21 cellular contexts compared by ENCODE assay signal in genomic region chr6:43493833-43494232, GRCh38. TPM values are rescaled to one million over a fixed set of nuclear protein-coding genes. Genes with fewer than 3 reads are reported as not detected.
DNase-seq lines count a peak whose midpoint lies in the region; ATAC-seq and TF ChIP-seq lines count a peak whose summit lies in the region.
"Had no signal": no experiment of that assay in that cellular context is flagged by ENCODE, and none has a peak within 500 bp of the region (broad histone marks: within the 10 kb centered on the region; RNA-seq: fewer than 3 reads in every experiment).

No MANE protein-coding gene starts in this region.

- no peaks in the 10 kb centered on the region for H3K27me3 Mint-ChIP-seq in CD4-positive, CD25-positive, alpha-beta regulatory T cell
- no peaks in the 10 kb centered on the region; the same call in none of the 2 replicates for H3K27me3 Mint-ChIP-seq in HFFc6 (ENCODE audit: insufficient read depth)
- no peaks in the 10 kb centered on the region for H3K27me3 Mint-ChIP-seq in effector memory CD8-positive, alpha-beta T cell
- H3K27me3 Mint-ChIP-seq: stimulated activated naive CD8-positive, alpha-beta T cell treated with anti-CD3 and anti-CD28 coated beads, Interleukin-15, amount 100 ng/mL, for 72 hours had no signal

- H3K27ac Mint-ChIP-seq in CD4-positive, CD25-positive, alpha-beta regulatory T cell, result peak overlapping the region; percentile 60 to 70 (median 61)
- peak overlapping the region; percentile 45; the same call in 1 of the 2 replicates for H3K27ac Mint-ChIP-seq in HFFc6
- H3K27ac Mint-ChIP-seq in effector memory CD8-positive, alpha-beta T cell, result peak overlapping the region; percentile 94 to 96
- H3K27ac Mint-ChIP-seq: stimulated activated naive CD8-positive, alpha-beta T cell treated with anti-CD3 and anti-CD28 coated beads, Interleukin-15, amount 100 ng/mL, for 72 hours had no signal

- DNase-seq in CD4-positive, CD25-positive, alpha-beta regulatory T cell, result no peak
- no peak for DNase-seq in HFFc6
- no peak for DNase-seq in effector memory CD8-positive, alpha-beta T cell
- DNase-seq in medulla oblongata (ENCODE audit: extremely low spot score), result peak; percentile 62
- no peak for DNase-seq in effector memory CD4-positive, alpha-beta T cell
- DNase-seq in AG20443 (ENCODE audit: low spot score), result no peak
- DNase-seq: activated effector memory CD4-positive, alpha-beta T cell treated with anti-CD3 and anti-CD28 coated beads, Interleukin-2, amount 50 U/mL, for 16 hours; Calu3; EL; GOT3; KG1; left colon; NCI-H2029; NCI-H446 treated with DMSO at 0.1 percent for 48 hours; ovary; sigmoid colon; stimulated activated CD4-positive, alpha-beta T cell treated with anti-CD3 and anti-CD28 coated beads, Interleukin-2, amount 100 ng/mL, for 24 hours; stimulated activated naive CD8-positive, alpha-beta T cell treated with anti-CD3 and anti-CD28 coated beads, Interleukin-15, amount 100 ng/mL, for 72 hours had no signal

- no peak for TF ChIP-seq CTCF in HFFc6 (IDR thresholded peaks at IDR 0.05)

- H3K36me3 Mint-ChIP-seq in CD4-positive, CD25-positive, alpha-beta regulatory T cell, result peaks cover 13% of the 10 kb centered on the region
- peaks cover 9% of the 10 kb centered on the region; the same call in 1 of the 2 replicates for H3K36me3 Mint-ChIP-seq in HFFc6 (ENCODE audit: low read depth)
- H3K36me3 Mint-ChIP-seq in effector memory CD8-positive, alpha-beta T cell (ENCODE audit: insufficient read depth), result peaks cover 8% of the 10 kb centered on the region

- peak overlapping the region in 1 of 4 donors; percentile 52 for H3K4me3 Mint-ChIP-seq in CD4-positive, CD25-positive, alpha-beta regulatory T cell
- peak overlapping the region; percentile 44 for H3K4me3 Mint-ChIP-seq in HFFc6
- H3K4me3 Mint-ChIP-seq in effector memory CD8-positive, alpha-beta T cell, result peak overlapping the region; percentile 56 to 58
- H3K4me3 Mint-ChIP-seq: stimulated activated naive CD8-positive, alpha-beta T cell treated with anti-CD3 and anti-CD28 coated beads, Interleukin-15, amount 100 ng/mL, for 72 hours had no signal

- H3K9me3 Mint-ChIP-seq in CD4-positive, CD25-positive, alpha-beta regulatory T cell, result no peaks in the 10 kb centered on the region
- H3K9me3 Mint-ChIP-seq in HFFc6, result no peaks in the 10 kb centered on the region
- H3K9me3 Mint-ChIP-seq in effector memory CD8-positive, alpha-beta T cell, result no peaks in the 10 kb centered on the region
- H3K9me3 Mint-ChIP-seq: stimulated activated naive CD8-positive, alpha-beta T cell treated with anti-CD3 and anti-CD28 coated beads, Interleukin-15, amount 100 ng/mL, for 72 hours had no signal

- peaks cover 13% of the 10 kb centered on the region for H3K36me3 ChIP-seq in CD4-positive, CD25-positive, alpha-beta regulatory T cell (ENCODE audit: control insufficient read depth, insufficient read depth, low read length)
- H3K36me3 ChIP-seq in effector memory CD4-positive, alpha-beta T cell (ENCODE audit: control insufficient read depth, insufficient read depth, low read length), result peaks cover 12% of the 10 kb centered on the region
- H3K36me3 ChIP-seq: ovary had no signal

- no peak overlapping the region for H3K4me3 ChIP-seq in CD4-positive, CD25-positive, alpha-beta regulatory T cell (ENCODE audit: low read depth, low read length)
- H3K4me3 ChIP-seq in effector memory CD4-positive, alpha-beta T cell (ENCODE audit: insufficient read depth, low read depth, low read length, poor library complexity, severe bottlenecking), result no peak overlapping the region
- H3K4me3 ChIP-seq: ovary, sigmoid colon had no signal

- no peak overlapping the region for H3K27ac ChIP-seq in CD4-positive, CD25-positive, alpha-beta regulatory T cell (ENCODE audit: insufficient read depth, low read length, poor library complexity, severe bottlenecking)
- no peak overlapping the region for H3K27ac ChIP-seq in effector memory CD4-positive, alpha-beta T cell (ENCODE audit: insufficient read depth, low read length, poor library complexity, severe bottlenecking)
- H3K27ac ChIP-seq: ovary had no signal

- H3K9me3 ChIP-seq in CD4-positive, CD25-positive, alpha-beta regulatory T cell (ENCODE audit: control insufficient read depth in 2 of 2, low read length in 2 of 2), result no peaks in the 10 kb centered on the region
- H3K9me3 ChIP-seq in effector memory CD4-positive, alpha-beta T cell (ENCODE audit: control insufficient read depth, low read length), result no peaks in the 10 kb centered on the region
- H3K9me3 ChIP-seq: ovary, sigmoid colon had no signal

- ATAC-seq in CD4-positive, CD25-positive, alpha-beta regulatory T cell (ENCODE audit: low read depth in 2 of 2), result no peak
- ATAC-seq in effector memory CD8-positive, alpha-beta T cell (replicated peaks), result no peak
- no peak for ATAC-seq in HG03571 (IDR thresholded peaks at IDR 0.05; ENCODE audit: unreplicated experiment)
- no peak for ATAC-seq in HG03159 (IDR thresholded peaks at IDR 0.05; ENCODE audit: unreplicated experiment)
- ATAC-seq: left colon; stimulated activated naive CD8-positive, alpha-beta T cell treated with anti-CD3 and anti-CD28 coated beads, Interleukin-15, amount 100 ng/mL, for 72 hours had no signal

- peaks cover 4 to 46% (median 25%) of the 10 kb centered on the region in 4 donors for H3K4me1 Mint-ChIP-seq in CD4-positive, CD25-positive, alpha-beta regulatory T cell
- H3K4me1 Mint-ChIP-seq in HFFc6 (ENCODE audit: low read depth), result peaks cover 60% of the 10 kb centered on the region
- peaks cover 37 to 38% of the 10 kb centered on the region in 2 donors for H3K4me1 Mint-ChIP-seq in effector memory CD8-positive, alpha-beta T cell (ENCODE audit: low read depth in 2 of 2)

- H3K4me1 ChIP-seq in CD4-positive, CD25-positive, alpha-beta regulatory T cell (ENCODE audit: control insufficient read depth, insufficient read depth, low read length, poor library complexity, severe bottlenecking), result peaks cover 25% of the 10 kb centered on the region
- peaks cover 14% of the 10 kb centered on the region for H3K4me1 ChIP-seq in effector memory CD4-positive, alpha-beta T cell (ENCODE audit: control insufficient read depth, insufficient read depth, low read length, poor library complexity, severe bottlenecking)

- H3K27me3 ChIP-seq in CD4-positive, CD25-positive, alpha-beta regulatory T cell (ENCODE audit: control insufficient read depth, insufficient read depth, low read length), result no peaks in the 10 kb centered on the region
- no peaks in the 10 kb centered on the region for H3K27me3 ChIP-seq in effector memory CD4-positive, alpha-beta T cell (replicated peaks; ENCODE audit: control insufficient read depth, insufficient read depth, low read length, poor library complexity, severe bottlenecking)
- H3K27me3 ChIP-seq: ovary, sigmoid colon had no signal

RNA-seq across cellular contexts. Expression of gene LRRC73, which starts 16.3 kb away (rescaled TPM):
- total RNA-seq in CD4-positive, CD25-positive, alpha-beta regulatory T cell, result 0.30 TPM
- not detected for polyA plus RNA-seq in CD4-positive, CD25-positive, alpha-beta regulatory T cell
- total RNA-seq in HFFc6 (2021; fragmentation: NEBNext Ultra II Directional; extraction: Animal tissue kit (Norgen Biotek cat#: 25700)), result 1 to 10 TPM in 2 of 6 experiments, under 1 TPM in 4; 0.75 to 1.7 (median 0.90) TPM
- total RNA-seq: urinary bladder had no signal

RNA-seq across cellular contexts. Expression of gene TJAP1, which starts 16.5 kb away (rescaled TPM):
- total RNA-seq in CD4-positive, CD25-positive, alpha-beta regulatory T cell, result 36.3 TPM
- 1 to 10 TPM; 5.5 to 9.5 (median 6.6) TPM for polyA plus RNA-seq in CD4-positive, CD25-positive, alpha-beta regulatory T cell
- 10 to 100 TPM; 27.0 to 34.3 (median 30.2) TPM for total RNA-seq in HFFc6 (2021; fragmentation: NEBNext Ultra II Directional; extraction: Animal tissue kit (Norgen Biotek cat#: 25700))

RNA-seq across cellular contexts. Expression of gene YIPF3, which starts 22.9 kb away (rescaled TPM):
- 59.2 TPM for total RNA-seq in CD4-positive, CD25-positive, alpha-beta regulatory T cell
- 100 to 1,000 TPM; 101 to 135 (median 117) TPM for polyA plus RNA-seq in CD4-positive, CD25-positive, alpha-beta regulatory T cell
- 100 to 1,000 TPM; 147 to 176 (median 158) TPM for total RNA-seq in HFFc6 (2021; fragmentation: NEBNext Ultra II Directional; extraction: Animal tissue kit (Norgen Biotek cat#: 25700))

RNA-seq across cellular contexts. Expression of gene POLR1C, which starts 23.1 kb away (rescaled TPM):
- total RNA-seq in CD4-positive, CD25-positive, alpha-beta regulatory T cell, result 26.8 TPM
- polyA plus RNA-seq in CD4-positive, CD25-positive, alpha-beta regulatory T cell, result 10 to 100 TPM in 2 of 4 donors, 1 to 10 TPM in 2; 8.4 to 20.5 (median 11.5) TPM
- 10 to 100 TPM; 43.5 to 66.9 (median 53.8) TPM for total RNA-seq in HFFc6 (2021; fragmentation: NEBNext Ultra II Directional; extraction: Animal tissue kit (Norgen Biotek cat#: 25700))

RNA-seq across cellular contexts. Expression of gene DLK2, which starts 38.5 kb away (rescaled TPM):
- 0.76 TPM for total RNA-seq in CD4-positive, CD25-positive, alpha-beta regulatory T cell
- under 1 TPM in 3 of 4 donors, not detected in 1; 0.20 to 0.87 (median 0.70) TPM for polyA plus RNA-seq in CD4-positive, CD25-positive, alpha-beta regulatory T cell
- total RNA-seq in HFFc6 (2021; fragmentation: NEBNext Ultra II Directional; extraction: Animal tissue kit (Norgen Biotek cat#: 25700)), result 1 to 10 TPM; 1.8 to 2.9 (median 2.2) TPM
- total RNA-seq: sigmoid colon had no signal

Comparison
In these comparisons a context has a peak if more than half of its experiments do, and no peak if none do; other contexts are left out.
1. H3K27ac Mint-ChIP-seq: peak in every context shown above with its lines; median percentile 95 in effector memory CD8-positive, alpha-beta T cell; 61 in CD4-positive, CD25-positive, alpha-beta regulatory T cell; 45 in HFFc6.